Comparison of ENCODE assay signal across 19 cellular contexts in genomic region chr1:248305672-248306071, GRCh38. TPM values are rescaled to one million over a fixed set of nuclear protein-coding genes. Genes with fewer than 3 reads are reported as not detected.
"Had no signal": no experiment of that assay in that cellular context is flagged by ENCODE, and none has a peak within 500 bp of the region (broad histone marks: within the 10 kb centered on the region; RNA-seq: fewer than 3 reads in every experiment).

No MANE protein-coding gene starts in this region.

RNA-seq across cellular contexts. Expression of gene OR2T12, which starts 2.4 kb away (rescaled TPM):
- total RNA-seq: activated B cell treated with CpG ODN at 0.5 μM for 24 hours; activated CD4-positive, alpha-beta memory T cell treated with anti-CD3 and anti-CD28 coated beads for 36 hours; activated CD4-positive, alpha-beta T cell treated with anti-CD3 and anti-CD28 coated beads, Interleukin-2, amount 10 ng/mL, durations not matched to agents 24 days and 14 days; activated CD8-positive, alpha-beta memory T cell treated with anti-CD3 and anti-CD28 coated beads for 36 hours; activated CD8-positive, alpha-beta T cell treated with anti-CD3 and anti-CD28 coated beads for 36 hours; activated naive CD4-positive, alpha-beta T cell treated with anti-CD3 and anti-CD28 coated beads for 36 hours; activated naive CD4-positive, alpha-beta T cell treated with anti-CD3 and anti-CD28 coated beads, Interleukin-2, amount 50 U/mL, for 72 hours; activated naive CD8-positive, alpha-beta T cell treated with anti-CD3 and anti-CD28 coated beads for 36 hours; activated T-cell treated with anti-CD3 and anti-CD28 coated beads, Interleukin-2, amount 50 U/mL, for 4 hours; activated T-cell treated with anti-CD3 and anti-CD28 coated beads, Interleukin-2, amount 50 U/mL, for 72 hours; activated T-helper 1 cell treated with anti-CD3 and anti-CD28 coated beads, Interleukin-12 subunit alpha, Interleukin-12 subunit beta, Interleukin-2, Interleukin-4 antibody, amounts not matched to agents 30 ng/mL and 10 ng/mL and 1 ng/mL, durations not matched to agents 14 hours and 24 hours and 36 hours; activated T-helper 17 cell treated with anti-CD3 and anti-CD28 coated beads, Interleukin-2, amount 50 U/mL, for 72 hours; adrenal gland; aorta; astrocyte; body of pancreas; breast epithelium; cardiac muscle cell; chondrocyte had no signal
- polyA plus RNA-seq: adrenal gland, aorta, cardiac muscle cell had no signal

RNA-seq across cellular contexts. Expression of gene OR2M7, which starts 18.7 kb away (rescaled TPM):
- total RNA-seq: activated B cell treated with CpG ODN at 0.5 μM for 24 hours; activated CD4-positive, alpha-beta memory T cell treated with anti-CD3 and anti-CD28 coated beads for 36 hours; activated CD4-positive, alpha-beta T cell treated with anti-CD3 and anti-CD28 coated beads, Interleukin-2, amount 10 ng/mL, durations not matched to agents 24 days and 14 days; activated CD8-positive, alpha-beta memory T cell treated with anti-CD3 and anti-CD28 coated beads for 36 hours; activated CD8-positive, alpha-beta T cell treated with anti-CD3 and anti-CD28 coated beads for 36 hours; activated naive CD4-positive, alpha-beta T cell treated with anti-CD3 and anti-CD28 coated beads for 36 hours; activated naive CD4-positive, alpha-beta T cell treated with anti-CD3 and anti-CD28 coated beads, Interleukin-2, amount 50 U/mL, for 72 hours; activated naive CD8-positive, alpha-beta T cell treated with anti-CD3 and anti-CD28 coated beads for 36 hours; activated T-cell treated with anti-CD3 and anti-CD28 coated beads, Interleukin-2, amount 50 U/mL, for 4 hours; activated T-cell treated with anti-CD3 and anti-CD28 coated beads, Interleukin-2, amount 50 U/mL, for 72 hours; activated T-helper 1 cell treated with anti-CD3 and anti-CD28 coated beads, Interleukin-12 subunit alpha, Interleukin-12 subunit beta, Interleukin-2, Interleukin-4 antibody, amounts not matched to agents 30 ng/mL and 10 ng/mL and 1 ng/mL, durations not matched to agents 14 hours and 24 hours and 36 hours; activated T-helper 17 cell treated with anti-CD3 and anti-CD28 coated beads, Interleukin-2, amount 50 U/mL, for 72 hours; adrenal gland; aorta; astrocyte; body of pancreas; breast epithelium; cardiac muscle cell; chondrocyte had no signal
- polyA plus RNA-seq: adrenal gland, aorta, cardiac muscle cell had no signal

RNA-seq across cellular contexts. Expression of gene OR2T33, which starts 27.9 kb away (rescaled TPM):
- total RNA-seq: activated B cell treated with CpG ODN at 0.5 μM for 24 hours; activated CD4-positive, alpha-beta memory T cell treated with anti-CD3 and anti-CD28 coated beads for 36 hours; activated CD4-positive, alpha-beta T cell treated with anti-CD3 and anti-CD28 coated beads, Interleukin-2, amount 10 ng/mL, durations not matched to agents 24 days and 14 days; activated CD8-positive, alpha-beta memory T cell treated with anti-CD3 and anti-CD28 coated beads for 36 hours; activated CD8-positive, alpha-beta T cell treated with anti-CD3 and anti-CD28 coated beads for 36 hours; activated naive CD4-positive, alpha-beta T cell treated with anti-CD3 and anti-CD28 coated beads for 36 hours; activated naive CD4-positive, alpha-beta T cell treated with anti-CD3 and anti-CD28 coated beads, Interleukin-2, amount 50 U/mL, for 72 hours; activated naive CD8-positive, alpha-beta T cell treated with anti-CD3 and anti-CD28 coated beads for 36 hours; activated T-cell treated with anti-CD3 and anti-CD28 coated beads, Interleukin-2, amount 50 U/mL, for 4 hours; activated T-cell treated with anti-CD3 and anti-CD28 coated beads, Interleukin-2, amount 50 U/mL, for 72 hours; activated T-helper 1 cell treated with anti-CD3 and anti-CD28 coated beads, Interleukin-12 subunit alpha, Interleukin-12 subunit beta, Interleukin-2, Interleukin-4 antibody, amounts not matched to agents 30 ng/mL and 10 ng/mL and 1 ng/mL, durations not matched to agents 14 hours and 24 hours and 36 hours; activated T-helper 17 cell treated with anti-CD3 and anti-CD28 coated beads, Interleukin-2, amount 50 U/mL, for 72 hours; adrenal gland; aorta; astrocyte; body of pancreas; breast epithelium; chondrocyte had no signal
- polyA plus RNA-seq: adrenal gland, aorta had no signal

RNA-seq across cellular contexts. Expression of gene OR14C36, which starts 42.9 kb away (rescaled TPM):
- total RNA-seq: activated B cell treated with CpG ODN at 0.5 μM for 24 hours; activated CD4-positive, alpha-beta memory T cell treated with anti-CD3 and anti-CD28 coated beads for 36 hours; activated CD4-positive, alpha-beta T cell treated with anti-CD3 and anti-CD28 coated beads, Interleukin-2, amount 10 ng/mL, durations not matched to agents 24 days and 14 days; activated CD8-positive, alpha-beta memory T cell treated with anti-CD3 and anti-CD28 coated beads for 36 hours; activated CD8-positive, alpha-beta T cell treated with anti-CD3 and anti-CD28 coated beads for 36 hours; activated naive CD4-positive, alpha-beta T cell treated with anti-CD3 and anti-CD28 coated beads for 36 hours; activated naive CD4-positive, alpha-beta T cell treated with anti-CD3 and anti-CD28 coated beads, Interleukin-2, amount 50 U/mL, for 72 hours; activated naive CD8-positive, alpha-beta T cell treated with anti-CD3 and anti-CD28 coated beads for 36 hours; activated T-cell treated with anti-CD3 and anti-CD28 coated beads, Interleukin-2, amount 50 U/mL, for 4 hours; activated T-cell treated with anti-CD3 and anti-CD28 coated beads, Interleukin-2, amount 50 U/mL, for 72 hours; activated T-helper 1 cell treated with anti-CD3 and anti-CD28 coated beads, Interleukin-12 subunit alpha, Interleukin-12 subunit beta, Interleukin-2, Interleukin-4 antibody, amounts not matched to agents 30 ng/mL and 10 ng/mL and 1 ng/mL, durations not matched to agents 14 hours and 24 hours and 36 hours; activated T-helper 17 cell treated with anti-CD3 and anti-CD28 coated beads, Interleukin-2, amount 50 U/mL, for 72 hours; adrenal gland; aorta; astrocyte; body of pancreas; breast epithelium; cardiac muscle cell; chondrocyte had no signal
- polyA plus RNA-seq: adrenal gland, aorta, cardiac muscle cell had no signal

RNA-seq across cellular contexts. Expression of gene OR2T4, which starts 55.8 kb away (rescaled TPM):
- total RNA-seq: activated B cell treated with CpG ODN at 0.5 μM for 24 hours; activated CD4-positive, alpha-beta memory T cell treated with anti-CD3 and anti-CD28 coated beads for 36 hours; activated CD4-positive, alpha-beta T cell treated with anti-CD3 and anti-CD28 coated beads, Interleukin-2, amount 10 ng/mL, durations not matched to agents 24 days and 14 days; activated CD8-positive, alpha-beta memory T cell treated with anti-CD3 and anti-CD28 coated beads for 36 hours; activated CD8-positive, alpha-beta T cell treated with anti-CD3 and anti-CD28 coated beads for 36 hours; activated naive CD4-positive, alpha-beta T cell treated with anti-CD3 and anti-CD28 coated beads for 36 hours; activated naive CD4-positive, alpha-beta T cell treated with anti-CD3 and anti-CD28 coated beads, Interleukin-2, amount 50 U/mL, for 72 hours; activated naive CD8-positive, alpha-beta T cell treated with anti-CD3 and anti-CD28 coated beads for 36 hours; activated T-cell treated with anti-CD3 and anti-CD28 coated beads, Interleukin-2, amount 50 U/mL, for 4 hours; activated T-cell treated with anti-CD3 and anti-CD28 coated beads, Interleukin-2, amount 50 U/mL, for 72 hours; activated T-helper 1 cell treated with anti-CD3 and anti-CD28 coated beads, Interleukin-12 subunit alpha, Interleukin-12 subunit beta, Interleukin-2, Interleukin-4 antibody, amounts not matched to agents 30 ng/mL and 10 ng/mL and 1 ng/mL, durations not matched to agents 14 hours and 24 hours and 36 hours; activated T-helper 17 cell treated with anti-CD3 and anti-CD28 coated beads, Interleukin-2, amount 50 U/mL, for 72 hours; adrenal gland; aorta; astrocyte; body of pancreas; breast epithelium; cardiac muscle cell; chondrocyte had no signal
- polyA plus RNA-seq: adrenal gland, aorta, cardiac muscle cell had no signal
